In the genomic region with DNA sequence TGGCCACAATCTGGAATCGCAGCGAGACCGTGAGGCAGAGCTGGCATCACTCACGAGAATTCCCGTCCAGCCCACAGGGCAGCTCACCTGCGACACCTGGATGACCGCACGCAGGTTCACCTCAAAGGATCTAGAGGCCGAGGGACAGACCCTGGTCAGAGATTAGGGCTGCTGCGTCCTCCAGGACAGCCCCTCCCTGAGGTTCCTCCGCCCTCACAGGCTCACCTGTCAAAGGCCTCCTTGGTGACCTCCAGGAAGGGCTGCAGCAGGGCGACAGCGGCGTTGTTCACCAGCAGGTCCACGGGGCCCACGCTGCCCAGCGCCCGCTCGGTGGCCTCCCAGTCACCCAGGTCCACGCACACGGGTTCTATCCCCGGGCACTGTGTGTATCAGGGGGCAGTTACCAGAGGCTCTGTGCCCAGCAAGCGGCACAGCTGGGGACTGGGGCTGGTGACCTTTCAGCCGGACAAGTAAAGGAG, we compare ENCODE assay signal across 8 cellular contexts. TPM values are rescaled to one million over a fixed set of nuclear protein-coding genes. Genes with fewer than 3 reads are reported as not detected.
DNase-seq lines count a peak whose midpoint lies in the region; ATAC-seq and TF ChIP-seq lines count a peak whose summit lies in the region.

No MANE protein-coding gene starts in this region.

- H3K27ac ChIP-seq in CD4-positive, CD25-positive, alpha-beta regulatory T cell (ENCODE audit: insufficient read depth, low read length, poor library complexity, severe bottlenecking), result peak overlapping the region; percentile 86
- H3K27ac ChIP-seq in KOPT-K1 (ENCODE audit: low read depth, low read length, poor library complexity, severe bottlenecking), result peak overlapping the region; percentile 65
- H3K27ac ChIP-seq in ectodermal cell (ENCODE audit: insufficient read depth, low read depth, low read length, poor library complexity, severe bottlenecking), result no peak overlapping the region
- H3K27ac ChIP-seq in neural cell (ENCODE audit: low read length), result peak overlapping the region; percentile 74

- no peak overlapping the region for H2AFZ ChIP-seq in neural cell (ENCODE audit: low read depth, low read length)

- H3K9me2 ChIP-seq in neural cell (ENCODE audit: insufficient read depth, low read length), result no peaks in the 10 kb centered on the region

- H3K36me3 ChIP-seq in CD4-positive, CD25-positive, alpha-beta regulatory T cell (ENCODE audit: control insufficient read depth, insufficient read depth, low read length), result no peaks in the 10 kb centered on the region
- H3K36me3 ChIP-seq in KOPT-K1 (ENCODE audit: insufficient read depth, low read length) (no peaks in the 10 kb centered on the region; the same call in 1 of the 2 replicates), ectodermal cell (ENCODE audit: control insufficient read depth, insufficient read depth, low read length) (no peaks in the 10 kb centered on the region), neural cell (ENCODE audit: insufficient read depth, low read length) (no peaks in the 10 kb centered on the region)

- H3K9me3 Mint-ChIP-seq in CD4-positive, CD25-positive, alpha-beta regulatory T cell, result no peaks in the 10 kb centered on the region

- TF ChIP-seq RAD21 in neural cell (conservative IDR thresholded peaks at IDR 0.05), result no peak

- ATAC-seq in CD4-positive, CD25-positive, alpha-beta regulatory T cell (ENCODE audit: low read depth in 2 of 2), result no peak
- no peak for ATAC-seq in HG03139 (IDR thresholded peaks at IDR 0.05; ENCODE audit: unreplicated experiment)

- peaks cover 8% of the 10 kb centered on the region for H3F3A ChIP-seq in neural cell (ENCODE audit: insufficient read depth, low read length, poor library complexity, severe bottlenecking)

- 61% methylated on average over 24 of the region's 24 CpGs for WGBS in ectodermal cell, 2 experiments

- TF ChIP-seq CTCF in neural cell (IDR thresholded peaks at IDR 0.05; ENCODE audit: poor library complexity, severe bottlenecking) (no peak), GM10248 (IDR thresholded peaks at IDR 0.05; ENCODE audit: control extremely low read depth, extremely low read depth, low read depth, missing control alignments) (no peak)

- H3K4me1 Mint-ChIP-seq in CD4-positive, CD25-positive, alpha-beta regulatory T cell, result peaks cover 5 to 30% (median 13%) of the 10 kb centered on the region in 4 donors

- H3K4me3 ChIP-seq in CD4-positive, CD25-positive, alpha-beta regulatory T cell (ENCODE audit: low read depth, low read length), result peak overlapping the region; percentile 44
- H3K4me3 ChIP-seq in ectodermal cell (ENCODE audit: insufficient read depth, low read depth, low read length), result peak overlapping the region; percentile 68
- H3K4me3 ChIP-seq in neural cell (ENCODE audit: low read length), result peak overlapping the region; percentile 93

- H3K79me2 ChIP-seq in neural cell (replicated peaks; ENCODE audit: insufficient read depth, low read length), result no peaks in the 10 kb centered on the region

- TF ChIP-seq EP300 in neural cell (conservative IDR thresholded peaks at IDR 0.05; ENCODE audit: poor library complexity, severe bottlenecking), result no peak

- no peaks in the 10 kb centered on the region for H3K27me3 Mint-ChIP-seq in CD4-positive, CD25-positive, alpha-beta regulatory T cell

- peak overlapping the region; percentile 51 for H3K4me2 ChIP-seq in neural cell (ENCODE audit: low read length)

- CTCF ChIA-PET in GM10248 (lab: Yijun Ruan, JAX), result interaction anchor here (0.8 to 3.0 kb wide), 7 partner anchors 10 to 117 kb away, joined by 3 to 16 read pairs (median 5); a partner anchor contains a TSS

- peak overlapping the region; percentile 77 for H3K9ac ChIP-seq in neural cell (ENCODE audit: low read length)

- no peak overlapping the region for H3K27ac Mint-ChIP-seq in CD4-positive, CD25-positive, alpha-beta regulatory T cell

- no peaks in the 10 kb centered on the region for H4K20me1 ChIP-seq in neural cell (ENCODE audit: insufficient read depth)

- peak overlapping the region in 3 of 4 donors; percentile 75 to 93 (median 77) for H3K4me3 Mint-ChIP-seq in CD4-positive, CD25-positive, alpha-beta regulatory T cell

- H3K9me3 ChIP-seq in CD4-positive, CD25-positive, alpha-beta regulatory T cell (ENCODE audit: control insufficient read depth in 2 of 2, low read length in 2 of 2), result no peaks in the 10 kb centered on the region
- H3K9me3 ChIP-seq in KOPT-K1 (ENCODE audit: insufficient read depth, low read length, poor library complexity, severe bottlenecking), result no peaks in the 10 kb centered on the region
- no peaks in the 10 kb centered on the region for H3K9me3 ChIP-seq in ectodermal cell (ENCODE audit: control insufficient read depth, low read length)
- no peaks in the 10 kb centered on the region for H3K9me3 ChIP-seq in neural cell (ENCODE audit: low read length)

- peaks cover 5% of the 10 kb centered on the region for H3K36me3 Mint-ChIP-seq in CD4-positive, CD25-positive, alpha-beta regulatory T cell

- peak in 2 of 3 donors; percentile 18 to 38 for DNase-seq in CD4-positive, CD25-positive, alpha-beta regulatory T cell
- DNase-seq in GM10248 (ENCODE audit: extremely low spot score), result no peak
- no peak for DNase-seq in NCI-H69 (lab: John Stamatoyannopoulos, UW)
- no peak for DNase-seq in NCI-H524 treated with DMSO at 0.1 percent for 48 hours (lab: John Stamatoyannopoulos, UW)

- POLR2A ChIA-PET in GM10248 (lab: Yijun Ruan, JAX), result interaction anchor here (1.6 kb wide), 1 partner anchor 13 kb away, joined by 5 read pairs; no protein-coding TSS in a partner anchor

- no peaks in the 10 kb centered on the region for H3K27me3 ChIP-seq in CD4-positive, CD25-positive, alpha-beta regulatory T cell (ENCODE audit: control insufficient read depth, insufficient read depth, low read length)
- H3K27me3 ChIP-seq in ectodermal cell (ENCODE audit: control insufficient read depth, insufficient read depth, low read length, poor library complexity, severe bottlenecking) (peaks cover 7% of the 10 kb centered on the region), neural cell (ENCODE audit: insufficient read depth, low read depth, low read length) (no peaks in the 10 kb centered on the region)

- peaks cover 27% of the 10 kb centered on the region for H3K4me1 ChIP-seq in CD4-positive, CD25-positive, alpha-beta regulatory T cell (ENCODE audit: control insufficient read depth, insufficient read depth, low read length, poor library complexity, severe bottlenecking)
- peaks cover 7% of the 10 kb centered on the region for H3K4me1 ChIP-seq in ectodermal cell (ENCODE audit: control insufficient read depth, insufficient read depth, low read length)

RNA-seq across cellular contexts. Expression of a gene that starts 0.8 kb away (rescaled TPM):
- total RNA-seq in CD4-positive, CD25-positive, alpha-beta regulatory T cell, result 96.9 TPM
- 100 to 1,000 TPM; 125 to 150 (median 131) TPM for polyA plus RNA-seq in CD4-positive, CD25-positive, alpha-beta regulatory T cell
- 63.2 TPM for polyA plus RNA-seq in ectodermal cell (2013, experiment 1 of 4)
- 55.2 TPM for polyA plus RNA-seq in ectodermal cell (2013, experiment 2 of 4)
- polyA plus RNA-seq in ectodermal cell (2013, experiment 3 of 4), result 60.7 TPM
- 61.4 TPM for polyA plus RNA-seq in ectodermal cell (2013, experiment 4 of 4)
- 129 and 148 TPM in 2 replicates for polyA plus RNA-seq in neural cell
- polyA minus RNA-seq in neural cell, result 35.3 and 35.5 TPM in 2 replicates

RNA-seq across cellular contexts. Expression of a gene that starts 5.2 kb away (rescaled TPM):
- total RNA-seq in CD4-positive, CD25-positive, alpha-beta regulatory T cell, result 3.6 TPM
- polyA plus RNA-seq in CD4-positive, CD25-positive, alpha-beta regulatory T cell, result under 1 TPM in 1 of 4 donors, not detected in 3; 0.26 TPM
- 82.3 TPM for polyA plus RNA-seq in ectodermal cell (2013, experiment 1 of 4)
- polyA plus RNA-seq in ectodermal cell (2013, experiment 2 of 4), result 64.4 TPM
- 63.3 TPM for polyA plus RNA-seq in ectodermal cell (2013, experiment 3 of 4)
- 56.0 TPM for polyA plus RNA-seq in ectodermal cell (2013, experiment 4 of 4)
- 198 and 211 TPM in 2 replicates for polyA plus RNA-seq in neural cell
- polyA minus RNA-seq in neural cell, result 52.8 and 57.3 TPM in 2 replicates

RNA-seq across cellular contexts. Expression of a gene that starts 13.6 kb away (rescaled TPM):
- 16.6 TPM for total RNA-seq in CD4-positive, CD25-positive, alpha-beta regulatory T cell
- 1 to 10 TPM; 3.9 to 7.7 (median 6.0) TPM for polyA plus RNA-seq in CD4-positive, CD25-positive, alpha-beta regulatory T cell
- 30.0 TPM for polyA plus RNA-seq in ectodermal cell (2013, experiment 1 of 4)
- polyA plus RNA-seq in ectodermal cell (2013, experiment 2 of 4), result 27.4 TPM
- polyA plus RNA-seq in ectodermal cell (2013, experiment 3 of 4), result 24.5 TPM
- polyA plus RNA-seq in ectodermal cell (2013, experiment 4 of 4), result 21.4 TPM
- 51.7 and 63.7 TPM in 2 replicates for polyA plus RNA-seq in neural cell
- polyA minus RNA-seq in neural cell, result 22.1 and 29.7 TPM in 2 replicates

RNA-seq across cellular contexts. Expression of a gene that starts 14.0 kb away (rescaled TPM):
- total RNA-seq in CD4-positive, CD25-positive, alpha-beta regulatory T cell, result 31.4 TPM
- 10 to 100 TPM; 43.8 to 66.4 (median 65.0) TPM for polyA plus RNA-seq in CD4-positive, CD25-positive, alpha-beta regulatory T cell
- polyA plus RNA-seq in ectodermal cell (2013, experiment 1 of 4), result 81.5 TPM
- polyA plus RNA-seq in ectodermal cell (2013, experiment 2 of 4), result 79.1 TPM
- 67.4 TPM for polyA plus RNA-seq in ectodermal cell (2013, experiment 3 of 4)
- 68.3 TPM for polyA plus RNA-seq in ectodermal cell (2013, experiment 4 of 4)
- 188 and 205 TPM in 2 replicates for polyA plus RNA-seq in neural cell
- polyA minus RNA-seq in neural cell, result 23.7 and 33.4 TPM in 2 replicates

RNA-seq across cellular contexts. Expression of a gene that starts 14.9 kb away (rescaled TPM):
- total RNA-seq in CD4-positive, CD25-positive, alpha-beta regulatory T cell, result 35.1 TPM
- polyA plus RNA-seq in CD4-positive, CD25-positive, alpha-beta regulatory T cell, result 1 to 10 TPM; 3.2 to 5.6 (median 4.4) TPM
- polyA plus RNA-seq in ectodermal cell (2013, experiment 1 of 4), result 40.9 TPM
- polyA plus RNA-seq in ectodermal cell (2013, experiment 2 of 4), result 35.2 TPM
- 32.7 TPM for polyA plus RNA-seq in ectodermal cell (2013, experiment 3 of 4)
- 41.1 TPM for polyA plus RNA-seq in ectodermal cell (2013, experiment 4 of 4)
- 176 and 200 TPM in 2 replicates for polyA plus RNA-seq in neural cell
- polyA minus RNA-seq in neural cell, result 20.8 and 27.0 TPM in 2 replicates

Comparison
In these comparisons a context has a peak if more than half of its experiments do, and no peak if none do; other contexts are left out.
1. DNase-seq: peak in CD4-positive, CD25-positive, alpha-beta regulatory T cell (2 of 3); none in GM10248 (single experiment), NCI-H69 (single experiment) and NCI-H524 treated with DMSO at 0.1 percent for 48 hours (single experiment).
2. RNA of a gene that starts 5.2 kb away (polyA plus RNA-seq): 198 to 211 TPM in neural cell; 0.26 TPM in CD4-positive, CD25-positive, alpha-beta regulatory T cell; every median in the first group is over 100 times any median in the second.
3. Peak in every context shown above with its lines, with median percentiles within 50 percentile points of each other: H3K4me3 ChIP-seq.